14 cellular contexts compared by ENCODE assay signal in genomic region chr22:20533879-20534265, GRCh38. TPM values are rescaled to one million over a fixed set of nuclear protein-coding genes. Genes with fewer than 3 reads are reported as not detected.
DNase-seq lines count a peak whose midpoint lies in the region; ATAC-seq and TF ChIP-seq lines count a peak whose summit lies in the region.
"Had no signal": no experiment of that assay in that cellular context is flagged by ENCODE, and none has a peak within 500 bp of the region (broad histone marks: within the 10 kb centered on the region; RNA-seq: fewer than 3 reads in every experiment).

No MANE protein-coding gene starts in this region.

- no peak overlapping the region for H2BK120ac ChIP-seq in mesendoderm (ENCODE audit: low read depth, low read length)

- H3K9me3 ChIP-seq in adrenal gland (replicated peaks in 1 of 3), result no peaks in the 10 kb centered on the region
- H3K9me3 ChIP-seq: BLaER1 treated with 17β-estradiol and CSF1 and Interleukin-3, amounts not matched to agents 10 nM and 100 nM; mucosa of descending colon; SJSA1 had no signal

- ATAC-seq in activated T-cell treated with anti-CD3 and anti-CD28 coated beads, Interleukin-2, amount 50 U/mL, for 4 hours, result no peak
- no peak for ATAC-seq in GM23338
- ATAC-seq: mucosa of descending colon had no signal

- no peaks in the 10 kb centered on the region for H3K9me3 Mint-ChIP-seq in activated T-cell treated with anti-CD3 and anti-CD28 coated beads, Interleukin-2, amount 50 U/mL, for 24 hours
- H3K9me3 Mint-ChIP-seq in activated T-cell treated with anti-CD3 and anti-CD28 coated beads, Interleukin-2, amount 50 U/mL, for 4 hours, result no peaks in the 10 kb centered on the region
- H3K9me3 Mint-ChIP-seq in GM23338, result no peaks in the 10 kb centered on the region; the same call in 2 of the 3 replicates

- no peak for TF ChIP-seq POLR2A in adrenal gland (IDR thresholded peaks at IDR 0.05)

- H3K4me1 ChIP-seq in adrenal gland (replicated peaks in 1 of 2) (peaks cover 33 to 51% of the 10 kb centered on the region in 2 donors), mesendoderm (ENCODE audit: control insufficient read depth, low read depth, low read length) (peaks cover 9% of the 10 kb centered on the region), GM23338 (ENCODE audit: insufficient read depth) (peaks cover 13% of the 10 kb centered on the region)

- DNase-seq in activated T-cell treated with anti-CD3 and anti-CD28 coated beads, Interleukin-2, amount 50 U/mL, for 24 hours, result no peak
- no peak for DNase-seq in activated T-cell treated with anti-CD3 and anti-CD28 coated beads, Interleukin-2, amount 50 U/mL, for 4 hours
- no peak for DNase-seq in adrenal gland
- no peak for DNase-seq in mesendoderm
- DNase-seq in occipital lobe (lab: John Stamatoyannopoulos, UW), result no peak
- no peak for DNase-seq in GM23338 (ENCODE audit: low spot score)
- no peak for DNase-seq in SKM-1 treated with dmso at 0.1 percent for 144 hours (lab: John Stamatoyannopoulos, UW; ENCODE audit: unreplicated experiment)
- DNase-seq: activated CD8-positive, alpha-beta memory T cell treated with anti-CD3 and anti-CD28 coated beads for 24 hours; NCI-H2107; stimulated activated CD4-positive, alpha-beta T cell treated with anti-CD3 and anti-CD28 coated beads, Interleukin-4, amount 100 ng/mL, for 4 hours had no signal

- peaks cover 41% of the 10 kb centered on the region for H3K79me1 ChIP-seq in mesendoderm (ENCODE audit: low read length)

- no peak overlapping the region for H3K9ac ChIP-seq in mesendoderm (ENCODE audit: low read length)

- intact Hi-C loops in adrenal gland (cut with DNase I), result no loop called here

- no peak overlapping the region for H2AK5ac ChIP-seq in mesendoderm (ENCODE audit: low read length)

- H4K8ac ChIP-seq in mesendoderm (ENCODE audit: low read depth, low read length), result no peak overlapping the region

- H2AFZ ChIP-seq in GM23338, result no peak overlapping the region

- H3K79me2 ChIP-seq in mesendoderm (ENCODE audit: control insufficient read depth, insufficient read depth, low read length), result peaks cover 37% of the 10 kb centered on the region
- H3K79me2 ChIP-seq in GM23338 (replicated peaks; ENCODE audit: insufficient read depth), result peaks cover 65% of the 10 kb centered on the region

- H3K23ac ChIP-seq in mesendoderm (ENCODE audit: low read length), result peak overlapping the region; percentile 3

- WGBS in adrenal gland, 4 donors, result 33 to 52% (median 42%) methylated on average over 3 of the region's 3 CpGs
- WGBS in mesendoderm (ENCODE audit: extremely low coverage, insufficient coverage, low lambda C conversion rate), result no CpG with 5 or more reads among the region's 3 CpGs

- peaks cover 60% of the 10 kb centered on the region for H3K4me1 Mint-ChIP-seq in activated T-cell treated with anti-CD3 and anti-CD28 coated beads, Interleukin-2, amount 50 U/mL, for 24 hours (ENCODE audit: low read depth)
- H3K4me1 Mint-ChIP-seq in activated T-cell treated with anti-CD3 and anti-CD28 coated beads, Interleukin-2, amount 50 U/mL, for 4 hours (ENCODE audit: low read depth), result peaks cover 59% of the 10 kb centered on the region
- peaks cover 30% of the 10 kb centered on the region for H3K4me1 Mint-ChIP-seq in GM23338

- no peak overlapping the region for H3K4me3 Mint-ChIP-seq in activated T-cell treated with anti-CD3 and anti-CD28 coated beads, Interleukin-2, amount 50 U/mL, for 24 hours
- H3K4me3 Mint-ChIP-seq in activated T-cell treated with anti-CD3 and anti-CD28 coated beads, Interleukin-2, amount 50 U/mL, for 4 hours, result no peak overlapping the region
- H3K4me3 Mint-ChIP-seq in GM23338, result no peak overlapping the region

- no peak overlapping the region for H2BK5ac ChIP-seq in mesendoderm (ENCODE audit: low read length)

- H4K5ac ChIP-seq in mesendoderm (ENCODE audit: low read length), result no peak overlapping the region

- no peaks in the 10 kb centered on the region for H3K9me2 ChIP-seq in GM23338 (ENCODE audit: insufficient read depth)

- H3K27ac Mint-ChIP-seq in activated T-cell treated with anti-CD3 and anti-CD28 coated beads, Interleukin-2, amount 50 U/mL, for 24 hours, result peak overlapping the region; percentile 84
- H3K27ac Mint-ChIP-seq in GM23338, result no peak overlapping the region

- no peak overlapping the region for H3K4me2 ChIP-seq in mesendoderm (ENCODE audit: low read length)
- H3K4me2 ChIP-seq in GM23338, result no peak overlapping the region

- no peak overlapping the region for H3K4ac ChIP-seq in mesendoderm (ENCODE audit: low read depth, low read length)

- no peaks in the 10 kb centered on the region for H3K27me3 Mint-ChIP-seq in activated T-cell treated with anti-CD3 and anti-CD28 coated beads, Interleukin-2, amount 50 U/mL, for 24 hours
- no peaks in the 10 kb centered on the region for H3K27me3 Mint-ChIP-seq in activated T-cell treated with anti-CD3 and anti-CD28 coated beads, Interleukin-2, amount 50 U/mL, for 4 hours (ENCODE audit: low read depth)
- peaks cover 4% of the 10 kb centered on the region for H3K27me3 Mint-ChIP-seq in GM23338 (ENCODE audit: insufficient read depth, low read depth, poor library complexity)

- H3K27me3 ChIP-seq in adrenal gland (no peaks in the 10 kb centered on the region), mesendoderm (ENCODE audit: insufficient read depth, low read length, poor library complexity) (no peaks in the 10 kb centered on the region), GM23338 (ENCODE audit: insufficient read depth) (no peaks in the 10 kb centered on the region)
- H3K27me3 ChIP-seq: BLaER1 treated with 17β-estradiol and CSF1 and Interleukin-3, amounts not matched to agents 10 nM and 100 nM; SJSA1 had no signal

- H3K56ac ChIP-seq in mesendoderm (ENCODE audit: low read length), result no peak overlapping the region

- H3K36me3 Mint-ChIP-seq in activated T-cell treated with anti-CD3 and anti-CD28 coated beads, Interleukin-2, amount 50 U/mL, for 24 hours (ENCODE audit: low read depth), result peaks cover 72% of the 10 kb centered on the region
- H3K36me3 Mint-ChIP-seq in activated T-cell treated with anti-CD3 and anti-CD28 coated beads, Interleukin-2, amount 50 U/mL, for 4 hours (ENCODE audit: insufficient read depth), result peaks cover 20% of the 10 kb centered on the region
- H3K36me3 Mint-ChIP-seq in GM23338 (ENCODE audit: low read depth), result peaks cover 23% of the 10 kb centered on the region

- peaks cover 11% of the 10 kb centered on the region for H4K20me1 ChIP-seq in GM23338 (replicated peaks; ENCODE audit: insufficient read depth)

- no peak overlapping the region for H2BK15ac ChIP-seq in mesendoderm (replicated peaks; ENCODE audit: low read depth)

- no peak for TF ChIP-seq CTCF in adrenal gland (IDR thresholded peaks at IDR 0.05)
- TF ChIP-seq CTCF in GM23338 (conservative IDR thresholded peaks at IDR 0.05; ENCODE audit: low read depth in 2 of 2), result no peak

- no peak overlapping the region for H3K18ac ChIP-seq in mesendoderm (ENCODE audit: low read length)

- H3F3A ChIP-seq in GM23338 (replicated peaks; ENCODE audit: low read depth), result no peaks in the 10 kb centered on the region

- H3K4me3 ChIP-seq in adrenal gland (no peak overlapping the region), mesendoderm (ENCODE audit: low read length) (no peak overlapping the region), GM23338 (no peak overlapping the region)
- H3K4me3 ChIP-seq: BLaER1 treated with 17β-estradiol and CSF1 and Interleukin-3, amounts not matched to agents 10 nM and 100 nM; mucosa of descending colon; SJSA1 had no signal

- H3K36me3 ChIP-seq in adrenal gland (replicated peaks in 1 of 2) (peaks cover 0 to 17% of the 10 kb centered on the region in 2 donors), mesendoderm (ENCODE audit: control insufficient read depth, insufficient read depth, low read length) (peaks cover 2% of the 10 kb centered on the region), GM23338 (ENCODE audit: insufficient read depth) (no peaks in the 10 kb centered on the region; the same call in 1 of the 2 replicates)

- H3K27ac ChIP-seq in adrenal gland, result peak overlapping the region in 3 of 5 donors; percentile 19 to 88 (median 86)
- no peak overlapping the region for H3K27ac ChIP-seq in mesendoderm (ENCODE audit: low read depth, low read length)
- H3K27ac ChIP-seq in temporal lobe (ENCODE audit: low read depth, low read length), result peak overlapping the region; percentile 63
- H3K27ac ChIP-seq in GM23338 (ENCODE audit: low read depth), result no peak overlapping the region
- H3K27ac ChIP-seq: SJSA1 had no signal

TF ChIP-seq in GM23338, 12 proteins besides CTCF, POLR2A, EP300 and RAD21 (continues in another document):
- no peak for TF ChIP-seq ZNF114 (CRISPR knock-in tag; IDR thresholded peaks at IDR 0.05)

RNA-seq across cellular contexts. Expression of gene MED15, which starts 26.5 kb away (rescaled TPM):
- 10 to 100 TPM; 83.2 to 90.5 (median 84.0) TPM for total RNA-seq in activated T-cell treated with anti-CD3 and anti-CD28 coated beads, Interleukin-2, amount 50 U/mL, for 4 hours
- total RNA-seq in adrenal gland (100 to 1,000 TPM in 3 of 8 donors, 10 to 100 TPM in 5; 43.3 to 149 (median 82.2) TPM), temporal lobe (12.5 TPM), occipital lobe (11.9 TPM)
- polyA plus RNA-seq in adrenal gland (100 to 1,000 TPM in 2 of 3 donors, 10 to 100 TPM in 1; 27.8 to 203 (median 197) TPM), GM23338 (2016; fragmentation: Nextera tagmentation; extraction: Ambion mirVana) (27.7 and 29.2 TPM in 2 replicates)
- polyA plus RNA-seq in mesendoderm (2013, experiment 1 of 2), result 33.8 TPM
- 33.3 TPM for polyA plus RNA-seq in mesendoderm (2013, experiment 2 of 2)
- 32.0 and 43.5 TPM in 2 replicates for total RNA-seq in GM23338 (2014; rRNA removed; shearing (Covaris generic))

RNA-seq across cellular contexts. Expression of gene KLHL22, which starts 38.3 kb away (rescaled TPM):
- 1 to 10 TPM; 4.6 to 5.8 (median 5.7) TPM for total RNA-seq in activated T-cell treated with anti-CD3 and anti-CD28 coated beads, Interleukin-2, amount 50 U/mL, for 4 hours
- total RNA-seq in adrenal gland (10 to 100 TPM; 15.3 to 38.8 (median 27.6) TPM), temporal lobe (42.0 TPM), occipital lobe (43.7 TPM)
- polyA plus RNA-seq in adrenal gland (10 to 100 TPM; 18.9 to 35.2 (median 21.9) TPM), GM23338 (2016; fragmentation: Nextera tagmentation; extraction: Ambion mirVana) (2.4 and 2.8 TPM in 2 replicates)
- polyA plus RNA-seq in mesendoderm (2013, experiment 1 of 2), result 1.9 TPM
- 1.8 TPM for polyA plus RNA-seq in mesendoderm (2013, experiment 2 of 2)
- 12.1 and 16.0 TPM in 2 replicates for total RNA-seq in GM23338 (2014; rRNA removed; shearing (Covaris generic))

Comparison
In these comparisons a context has a peak if more than half of its experiments do, and no peak if none do; other contexts are left out.
1. H3K27ac ChIP-seq: peak in adrenal gland (3 of 5) and temporal lobe (single experiment); none in mesendoderm (single experiment) and GM23338 (single experiment).